Comparison of ENCODE assay signal across 1 cellular context in the genomic region with DNA sequence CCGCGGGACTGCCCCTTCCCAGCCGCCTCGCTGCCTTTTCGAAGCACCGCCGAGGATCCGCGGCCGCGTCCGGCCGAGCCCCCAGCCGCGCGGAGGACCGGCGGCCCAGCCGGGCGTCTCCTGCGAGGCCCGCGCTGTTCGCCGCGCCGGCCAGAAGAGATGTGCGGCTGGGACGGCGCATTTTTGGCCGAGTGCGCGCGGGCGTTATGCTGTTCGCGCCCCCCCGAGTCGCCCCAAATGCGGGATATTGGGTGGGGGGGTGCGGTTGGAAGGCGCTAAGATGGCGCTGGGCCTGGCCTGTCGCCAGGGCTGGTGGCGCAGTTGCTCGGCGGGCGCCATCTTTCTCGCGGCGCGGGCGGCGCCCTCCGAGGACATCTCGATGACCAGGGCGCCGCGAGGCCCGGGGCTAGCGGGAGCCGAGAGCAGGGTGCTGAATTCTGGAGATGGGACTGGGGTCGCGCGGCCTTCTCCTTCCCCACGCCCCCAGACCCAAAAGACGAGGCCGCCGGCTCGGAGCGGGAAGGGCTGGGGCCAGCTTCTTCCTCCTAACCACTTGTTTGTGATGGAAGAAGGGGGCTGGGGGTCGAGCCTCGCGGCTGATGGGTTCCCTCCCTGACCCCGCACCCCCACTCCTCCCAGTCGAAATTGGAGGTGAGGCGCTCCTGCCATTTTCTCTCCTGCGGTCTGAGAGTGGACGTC.
TF ChIP-seq lines count a peak whose summit lies in the region.

No MANE protein-coding gene starts in this region.

TF ChIP-seq in SK-N-SH treated with all-trans-retinoic acid at 6 μM for 48 hours, 23 proteins besides CTCF, POLR2A, EP300 and RAD21 (continued from another document):
- TF ChIP-seq, protein P1, sequence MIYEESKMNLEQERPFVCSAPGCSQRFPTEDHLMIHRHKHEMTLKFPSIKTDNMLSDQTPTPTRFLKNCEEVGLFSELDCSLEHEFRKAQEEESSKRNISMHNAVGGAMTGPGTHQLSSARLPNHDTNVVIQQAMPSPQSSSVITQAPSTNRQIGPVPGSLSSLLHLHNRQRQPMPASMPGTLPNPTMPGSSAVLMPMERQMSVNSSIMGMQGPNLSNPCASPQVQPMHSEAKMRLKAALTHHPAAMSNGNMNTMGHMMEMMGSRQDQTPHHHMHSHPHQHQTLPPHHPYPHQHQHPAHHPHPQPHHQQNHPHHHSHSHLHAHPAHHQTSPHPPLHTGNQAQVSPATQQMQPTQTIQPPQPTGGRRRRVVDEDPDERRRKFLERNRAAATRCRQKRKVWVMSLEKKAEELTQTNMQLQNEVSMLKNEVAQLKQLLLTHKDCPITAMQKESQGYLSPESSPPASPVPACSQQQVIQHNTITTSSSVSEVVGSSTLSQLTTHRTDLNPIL (CRISPR knock-in tag; IDR thresholded peaks at IDR 0.05; ENCODE audit: low read depth), result no peak
- TF ChIP-seq CSDC2 (CRISPR knock-in tag; IDR thresholded peaks at IDR 0.05), result peak; percentile 10; the same call in 1 of the 2 replicates
- no peak for TF ChIP-seq OSR1 (CRISPR knock-in tag; IDR thresholded peaks at IDR 0.05)
- no peak for TF ChIP-seq TOX (CRISPR knock-in tag; IDR thresholded peaks at IDR 0.05; ENCODE audit: borderline replicate concordance)
- TF ChIP-seq PATZ1 (CRISPR knock-in tag; IDR thresholded peaks at IDR 0.05; ENCODE audit: borderline replicate concordance), result peak; percentile 22; the same call in 1 of the 2 replicates
- 0 out of 2 replicates have a peak, but pooled peaks have one; percentile 16 for TF ChIP-seq TSHZ2 (CRISPR knock-in tag; IDR thresholded peaks at IDR 0.05)
- 0 out of 2 replicates have a peak, but pooled peaks have one; percentile 17 for TF ChIP-seq ZFP3 (CRISPR knock-in tag; IDR thresholded peaks at IDR 0.05)
